10 cellular contexts compared by ENCODE assay signal in the genomic region with DNA sequence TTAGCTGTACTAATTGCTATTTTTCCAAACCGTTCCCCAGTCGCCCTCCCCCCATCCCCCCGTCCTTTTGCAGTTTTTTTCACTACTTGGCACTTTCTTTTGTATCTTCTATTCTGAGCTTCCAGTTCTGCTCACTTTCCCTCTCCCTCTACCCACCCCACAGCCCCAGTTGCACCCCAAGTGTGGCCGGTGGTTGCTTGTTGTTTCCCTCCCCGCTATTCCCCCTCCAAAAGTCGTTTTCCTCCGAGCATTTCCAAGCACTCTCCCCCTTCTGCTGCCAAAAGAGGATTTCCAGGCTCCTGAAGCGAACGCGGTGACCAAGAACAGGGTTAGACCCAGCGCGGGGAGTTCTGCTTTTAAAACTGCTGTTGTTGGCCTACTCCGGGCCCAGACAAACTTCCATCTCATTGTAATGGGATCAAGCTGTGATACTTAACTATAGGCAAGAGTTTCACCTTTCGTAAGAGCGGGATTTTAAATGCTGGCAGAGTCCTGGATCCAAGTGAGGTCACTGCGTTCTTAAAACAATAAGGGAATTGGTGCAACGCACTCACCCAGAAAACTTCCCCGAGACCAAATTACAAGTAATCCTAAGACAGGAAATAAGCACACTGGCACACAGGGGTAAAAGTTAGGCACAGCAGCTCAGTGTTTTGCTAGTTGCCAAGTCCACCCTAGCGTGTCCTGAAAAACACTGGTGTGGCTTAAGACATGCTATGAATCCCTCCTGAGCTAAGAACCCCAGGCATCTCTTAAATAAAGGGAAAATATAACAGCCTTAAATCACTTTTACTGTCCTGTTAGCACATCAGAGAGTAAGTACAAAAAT. TPM values are rescaled to one million over a fixed set of nuclear protein-coding genes. Genes with fewer than 3 reads are reported as not detected.
DNase-seq lines count a peak whose midpoint lies in the region; ATAC-seq and TF ChIP-seq lines count a peak whose summit lies in the region.
"Had no signal": no experiment of that assay in that cellular context is flagged by ENCODE, and none has a peak within 500 bp of the region (broad histone marks: within the 10 kb centered on the region; RNA-seq: fewer than 3 reads in every experiment).

No MANE protein-coding gene starts in this region.

- H3K27ac ChIP-seq in CD4-positive, alpha-beta memory T cell (ENCODE audit: low read depth, low read length) = no peak overlapping the region
- peak overlapping the region in 1 of 2 donors; percentile 38 for H3K27ac ChIP-seq in coronary artery

- H2AFZ ChIP-seq in Loucy (ENCODE audit: low read length) = no peak overlapping the region

- peaks cover 34% of the 10 kb centered on the region for H3K4me1 ChIP-seq in CD4-positive, alpha-beta memory T cell (ENCODE audit: insufficient read depth, low read length)
- peaks cover 28% of the 10 kb centered on the region for H3K4me1 ChIP-seq in Loucy (ENCODE audit: insufficient read depth, low read length, poor library complexity, severe bottlenecking)

- no peaks in the 10 kb centered on the region for H3K27me3 ChIP-seq in CD4-positive, alpha-beta memory T cell (ENCODE audit: insufficient read depth, low read length)
- no peaks in the 10 kb centered on the region for H3K27me3 ChIP-seq in Loucy (ENCODE audit: insufficient read depth, low read length, poor library complexity, severe bottlenecking)
- H3K27me3 ChIP-seq: body of pancreas had no signal

- peaks cover 20 to 35% (median 29%) of the 10 kb centered on the region in 4 donors for H3K4me1 Mint-ChIP-seq in CD4-positive, alpha-beta memory T cell
- H3K4me1 Mint-ChIP-seq in natural killer cell treated with Interleukin-12 subunit alpha and Interleukin-12 subunit beta and Interleukin-15 and Interleukin-18, amount 100 ng/mL, for 72 hours (ENCODE audit: low read depth in 2 of 2) = peaks cover 17 to 20% of the 10 kb centered on the region in 2 donors

- no peaks in the 10 kb centered on the region for H3K9me3 ChIP-seq in CD4-positive, alpha-beta memory T cell (ENCODE audit: control insufficient read depth in 1 of 2, low read length in 2 of 2)
- no peaks in the 10 kb centered on the region for H3K9me3 ChIP-seq in Loucy (ENCODE audit: insufficient read depth, low read depth, low read length)
- H3K9me3 ChIP-seq: body of pancreas had no signal

- H3K27me3 Mint-ChIP-seq in CD4-positive, alpha-beta memory T cell = no peaks in the 10 kb centered on the region
- H3K27me3 Mint-ChIP-seq in natural killer cell treated with Interleukin-12 subunit alpha and Interleukin-12 subunit beta and Interleukin-15 and Interleukin-18, amount 100 ng/mL, for 72 hours = peaks cover 14 to 25% of the 10 kb centered on the region in 2 donors

- peak overlapping the region; percentile 83 for H3K9ac ChIP-seq in Loucy (ENCODE audit: low read depth, low read length, poor library complexity, severe bottlenecking)

- CTCF ChIA-PET in CD4-positive, alpha-beta memory T cell (lab: Charles Lee; ENCODE audit: partially characterized antibody) = interaction anchor here (0.6 to 5.1 kb wide), 35 partner anchors 10 to 404 kb away, joined by 3 to 57 read pairs (median 6); partner anchors contain the start of genes GRK5 and INPP5F

- no peaks in the 10 kb centered on the region for H3K9me3 Mint-ChIP-seq in CD4-positive, alpha-beta memory T cell
- H3K9me3 Mint-ChIP-seq in natural killer cell treated with Interleukin-12 subunit alpha and Interleukin-12 subunit beta and Interleukin-15 and Interleukin-18, amount 100 ng/mL, for 72 hours = no peaks in the 10 kb centered on the region

- H3K4me3 ChIP-seq in CD4-positive, alpha-beta memory T cell (ENCODE audit: low read length in 2 of 2) = peak overlapping the region in 1 of 2 donors; percentile 88
- H3K4me3 ChIP-seq in Loucy (ENCODE audit: low read length, poor library complexity, severe bottlenecking) (peak overlapping the region; percentile 82), coronary artery (peak overlapping the region; percentile 92)

- no peaks in the 10 kb centered on the region for H3K9me2 ChIP-seq in Loucy (replicated peaks; ENCODE audit: low read depth, low read length)

- no peak for DNase-seq in CD4-positive, alpha-beta memory T cell
- no peak for DNase-seq in coronary artery (ENCODE audit: low spot score)
- no peak for DNase-seq in natural killer cell treated with Interleukin-12 subunit alpha and Interleukin-12 subunit beta and Interleukin-15 and Interleukin-18, amount 100 ng/mL, for 72 hours (ENCODE audit: low spot score)
- no peak for DNase-seq in HCEC 1CT
- DNase-seq in HuH-7 (ENCODE audit: low spot score) = no peak
- DNase-seq in NCI-H526 (lab: John Stamatoyannopoulos, UW) = no peak
- DNase-seq in hypothalamus (lab: John Stamatoyannopoulos, UW) = no peak
- DNase-seq: NCI-H1436 treated with DMSO at 0.1 percent for 48 hours had no signal

- TF ChIP-seq CTCF in Loucy (conservative IDR thresholded peaks at IDR 0.05; ENCODE audit: low read length) (no peak), coronary artery (IDR thresholded peaks at IDR 0.05) (no peak)

- no peaks in the 10 kb centered on the region for H3F3A ChIP-seq in Loucy (ENCODE audit: low read depth)

- intact Hi-C loops in CD4-positive, alpha-beta memory T cell (cut with micrococcal nuclease) = loop anchor here (1.0 to 5.0 kb wide), 11 partner anchors 53 to 787 kb away; partner anchors contain the start of genes BAG3, MCMBP and TIAL1

- peak overlapping the region in 6 of 7 donors; percentile 33 to 95 (median 86) for H3K27ac Mint-ChIP-seq in CD4-positive, alpha-beta memory T cell
- peak overlapping the region in 1 of 2 donors; percentile 58 for H3K27ac Mint-ChIP-seq in natural killer cell treated with Interleukin-12 subunit alpha and Interleukin-12 subunit beta and Interleukin-15 and Interleukin-18, amount 100 ng/mL, for 72 hours

- H3K4me2 ChIP-seq in Loucy (ENCODE audit: low read depth, low read length, poor library complexity, severe bottlenecking) = peak overlapping the region; percentile 95

- POLR2A ChIA-PET in CD4-positive, alpha-beta memory T cell (lab: Charles Lee; ENCODE audit: partially characterized antibody) = interaction anchor here (0.7 to 7.7 kb wide), 19 partner anchors 11 to 789 kb away, joined by 3 to 107 read pairs (median 12); partner anchors contain the start of genes BAG3, CACUL1, GRK5 and SFXN4

- H4K20me1 ChIP-seq in Loucy (ENCODE audit: insufficient read depth, low read length, poor library complexity, severe bottlenecking) = peaks cover 7% of the 10 kb centered on the region

- peak overlapping the region; percentile 94 to 98 (median 95) for H3K4me3 Mint-ChIP-seq in CD4-positive, alpha-beta memory T cell
- peak overlapping the region; percentile 74 for H3K4me3 Mint-ChIP-seq in natural killer cell treated with Interleukin-12 subunit alpha and Interleukin-12 subunit beta and Interleukin-15 and Interleukin-18, amount 100 ng/mL, for 72 hours

- H3K79me2 ChIP-seq in Loucy (ENCODE audit: insufficient read depth, low read length) = peaks cover 10% of the 10 kb centered on the region

- H3K36me3 Mint-ChIP-seq in CD4-positive, alpha-beta memory T cell = peaks cover 0 to 7% of the 10 kb centered on the region in 2 donors
- H3K36me3 Mint-ChIP-seq in natural killer cell treated with Interleukin-12 subunit alpha and Interleukin-12 subunit beta and Interleukin-15 and Interleukin-18, amount 100 ng/mL, for 72 hours = no peaks in the 10 kb centered on the region

- no peak for ATAC-seq in natural killer cell treated with Interleukin-12 subunit alpha and Interleukin-12 subunit beta and Interleukin-15 and Interleukin-18, amount 100 ng/mL, for 72 hours

- no peaks in the 10 kb centered on the region for H3K36me3 ChIP-seq in CD4-positive, alpha-beta memory T cell (ENCODE audit: insufficient read depth, low read length)
- no peaks in the 10 kb centered on the region for H3K36me3 ChIP-seq in Loucy (ENCODE audit: insufficient read depth, low read length)

RNA-seq across cellular contexts. Expression of gene RGS10, which starts 1.5 kb away (rescaled TPM):
- total RNA-seq in CD4-positive, alpha-beta memory T cell = 100 to 1,000 TPM; 115 to 122 TPM
- 100 to 1,000 TPM; 153 to 187 TPM for polyA plus RNA-seq in CD4-positive, alpha-beta memory T cell
- total RNA-seq in natural killer cell treated with Interleukin-12 subunit alpha and Interleukin-12 subunit beta and Interleukin-15 and Interleukin-18, amount 100 ng/mL, for 72 hours = 10 to 100 TPM; 23.0 to 26.1 TPM

RNA-seq across cellular contexts. Expression of gene TIAL1, which starts 52.7 kb away (rescaled TPM):
- total RNA-seq in CD4-positive, alpha-beta memory T cell = 100 to 1,000 TPM; 201 to 212 TPM
- 10 to 100 TPM in 1 of 2 donors, 1 to 10 TPM in 1; 8.8 to 12.0 TPM for polyA plus RNA-seq in CD4-positive, alpha-beta memory T cell
- total RNA-seq in natural killer cell treated with Interleukin-12 subunit alpha and Interleukin-12 subunit beta and Interleukin-15 and Interleukin-18, amount 100 ng/mL, for 72 hours = 100 to 1,000 TPM; 138 to 152 TPM

Comparison
In these comparisons a context has a peak if more than half of its experiments do, and no peak if none do; other contexts are left out.
1. RNA of gene RGS10, which starts 1.5 kb away (total RNA-seq): 115 to 122 TPM in CD4-positive, alpha-beta memory T cell; 23.0 to 26.1 TPM in natural killer cell treated with Interleukin-12 subunit alpha and Interleukin-12 subunit beta and Interleukin-15 and Interleukin-18, amount 100 ng/mL, for 72 hours; every median in the first group is over 4 times any median in the second.